In genomic region chr7:111059826-111060225, GRCh38 we compare ENCODE assay signal across 20 cellular contexts. TPM values are rescaled to one million over a fixed set of nuclear protein-coding genes. Genes with fewer than 3 reads are reported as not detected.
DNase-seq lines count a peak whose midpoint lies in the region; ATAC-seq and TF ChIP-seq lines count a peak whose summit lies in the region.
"Had no signal": no experiment of that assay in that cellular context is flagged by ENCODE, and none has a peak within 500 bp of the region (broad histone marks: within the 10 kb centered on the region; RNA-seq: fewer than 3 reads in every experiment).

No MANE protein-coding gene starts in this region.

- H3K4me3 Mint-ChIP-seq in neural progenitor cell = no peak overlapping the region
- no peak overlapping the region for H3K4me3 Mint-ChIP-seq in chondrocyte (ENCODE audit: unreplicated experiment)
- H3K4me3 Mint-ChIP-seq: B cell; CD8-positive, alpha-beta T cell; HFFc6 had no signal

- peaks cover 32% of the 10 kb centered on the region for H3K9me3 Mint-ChIP-seq in neural progenitor cell
- peaks cover 7% of the 10 kb centered on the region for H3K9me3 Mint-ChIP-seq in chondrocyte (ENCODE audit: low read depth)

- H3K79me2 ChIP-seq in neural progenitor cell (ENCODE audit: low read depth) = no peaks in the 10 kb centered on the region

- H3K4me2 ChIP-seq in neural progenitor cell = no peak overlapping the region
- H3K4me2 ChIP-seq: BLaER1 treated with 17β-estradiol and CSF1 and Interleukin-3, amounts not matched to agents 10 nM and 100 nM had no signal

- no peaks in the 10 kb centered on the region for H3F3A ChIP-seq in neural progenitor cell (ENCODE audit: low read depth)

- DNase-seq in EH (ENCODE audit: low read depth) (peak; percentile 12), NCI-H446 (lab: John Stamatoyannopoulos, UW) (peak; percentile 9 to 60), globus pallidus (ENCODE audit: low spot score) (peak; percentile 26), neural progenitor cell (ENCODE audit: low spot score) (no peak), chondrocyte (ENCODE audit: low spot score) (no peak), NCI-H748 (lab: John Stamatoyannopoulos, UW; ENCODE audit: unreplicated experiment) (no peak)
- DNase-seq: ACHN; Calu3; CD8-positive, alpha-beta T cell; DMS79 treated with DMSO at 0.1 percent for 48 hours; EL; GOT3; H7; HFFc6 had no signal

- H3K4me1 Mint-ChIP-seq in neural progenitor cell (no peaks in the 10 kb centered on the region), chondrocyte (ENCODE audit: low read depth) (no peaks in the 10 kb centered on the region)
- H3K4me1 Mint-ChIP-seq: B cell had no signal

- no peak for TF ChIP-seq CTCF in neural progenitor cell (IDR thresholded peaks at IDR 0.05)
- TF ChIP-seq CTCF in chondrocyte (IDR thresholded peaks at IDR 0.05) = no peak

- H4K20me1 ChIP-seq in neural progenitor cell (ENCODE audit: low read depth) = no peaks in the 10 kb centered on the region
- H4K20me1 ChIP-seq: BLaER1 treated with 17β-estradiol and CSF1 and Interleukin-3, amounts not matched to agents 10 nM and 100 nM had no signal

- no peak overlapping the region for H3K4me3 ChIP-seq in neural progenitor cell
- H3K4me3 ChIP-seq: BLaER1 treated with 17β-estradiol and CSF1 and Interleukin-3, amounts not matched to agents 10 nM and 100 nM had no signal

- H3K27ac Mint-ChIP-seq in neural progenitor cell (no peak overlapping the region), chondrocyte (ENCODE audit: unreplicated experiment) (no peak overlapping the region)
- H3K27ac Mint-ChIP-seq: B cell; CD8-positive, alpha-beta T cell; HFFc6 had no signal

- H2AFZ ChIP-seq in neural progenitor cell (replicated peaks) = no peak overlapping the region

- ATAC-seq in GM18519 (IDR thresholded peaks at IDR 0.05; ENCODE audit: low FRiP score, unreplicated experiment) = no peak
- ATAC-seq: CD8-positive, alpha-beta T cell; HCT116 had no signal

- peaks cover 5% of the 10 kb centered on the region for H3K36me3 Mint-ChIP-seq in neural progenitor cell
- H3K36me3 Mint-ChIP-seq in chondrocyte (ENCODE audit: low read depth) = peaks cover 3% of the 10 kb centered on the region

- peaks cover 3% of the 10 kb centered on the region for H3K27me3 Mint-ChIP-seq in neural progenitor cell (ENCODE audit: insufficient read depth, low read depth)
- no peaks in the 10 kb centered on the region for H3K27me3 Mint-ChIP-seq in chondrocyte (ENCODE audit: low read depth)
- H3K27me3 Mint-ChIP-seq: B cell had no signal

- no peaks in the 10 kb centered on the region for H3K36me3 ChIP-seq in neural progenitor cell

- no peaks in the 10 kb centered on the region for H3K27me3 ChIP-seq in neural progenitor cell
- H3K27me3 ChIP-seq: BLaER1 treated with 17β-estradiol and CSF1 and Interleukin-3, amounts not matched to agents 10 nM and 100 nM had no signal

- no peaks in the 10 kb centered on the region for H3K9me3 ChIP-seq in neural progenitor cell (ENCODE audit: low read depth)

- H3K4me1 ChIP-seq in neural progenitor cell = no peaks in the 10 kb centered on the region
- H3K4me1 ChIP-seq: BLaER1 treated with 17β-estradiol and CSF1 and Interleukin-3, amounts not matched to agents 10 nM and 100 nM had no signal

- H3K9ac ChIP-seq in neural progenitor cell = no peak overlapping the region
- H3K9ac ChIP-seq: BLaER1 treated with 17β-estradiol and CSF1 and Interleukin-3, amounts not matched to agents 10 nM and 100 nM had no signal

- no peak overlapping the region for H3K27ac ChIP-seq in neural progenitor cell
- H3K27ac ChIP-seq: BLaER1 treated with 17β-estradiol and CSF1 and Interleukin-3, amounts not matched to agents 10 nM and 100 nM; HL-60 had no signal

RNA-seq across cellular contexts. Expression of gene LRRN3, which starts 31.1 kb away (rescaled TPM):
- total RNA-seq in neural progenitor cell (ENCODE audit: low replicate concordance) (1.7 and 2.4 TPM in 2 replicates), chondrocyte (0.65 to 1.3 TPM (median 0.74 TPM) in 3 replicates)
- total RNA-seq: Calu3, HT1080 had no signal

Comparison
In these comparisons a context has a peak if more than half of its experiments do, and no peak if none do; other contexts are left out.
1. DNase-seq: peak in EH (single experiment), NCI-H446 (2 of 2) and globus pallidus (single experiment); none in neural progenitor cell (single experiment), chondrocyte (single experiment) and NCI-H748 (single experiment).